32 cellular contexts compared by ENCODE assay signal in the genomic region with DNA sequence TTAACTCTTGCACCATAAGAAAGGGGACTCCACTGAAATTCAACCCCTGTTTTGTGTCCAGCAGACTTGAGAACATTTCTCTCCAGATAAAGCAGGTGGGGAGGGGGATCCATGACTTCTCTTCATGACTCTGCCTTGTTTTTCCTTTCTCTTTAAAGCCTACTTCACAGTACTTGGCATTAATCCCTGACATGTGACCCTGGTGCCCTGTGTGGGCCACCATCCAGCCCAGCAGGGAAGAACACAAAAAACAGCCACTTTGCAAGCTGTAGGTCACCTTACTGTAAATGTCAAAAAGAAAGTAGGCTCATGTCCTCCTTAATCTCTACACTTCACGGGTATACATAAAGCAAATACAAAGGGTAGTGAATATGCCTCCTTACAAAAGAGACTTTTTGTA.
"Had no signal": no experiment of that assay in that cellular context is flagged by ENCODE, and none has a peak within 500 bp of the region (broad histone marks: within the 10 kb centered on the region; RNA-seq: fewer than 3 reads in every experiment).

No MANE protein-coding gene starts in this region.

- DNase-seq: Kasumi-1, MG63, NCI-H1048, NCI-H1092 treated with DMSO at 0.1 percent for 48 hours, NCI-H1105 treated with DMSO at 0.1 percent for 48 hours, NCI-H1417, NCI-H1436, NCI-H146, NCI-H1694, NCI-H187, NCI-H1930, NCI-H2029 treated with DMSO at 0.1 percent for 48 hours, NCI-H2081 treated with DMSO at 0.1 percent for 48 hours, NCI-H2107, NCI-H2171, NCI-H226, NCI-H446 treated with DMSO at 0.1 percent for 48 hours, NCI-H510A, NCI-H524, NCI-H526, NCI-H774, PC-9, SHP77, SIG-M5, SJCRH30, T-cell had no signal

- H3K4me3 ChIP-seq: MG63, PC-9, SJCRH30, SK-N-MC had no signal

- ATAC-seq: Panc1, Right ventricle myocardium inferior, SK-N-SH treated with all-trans-retinoic acid at 6 μM for 48 hours, T-cell had no signal

- H3K9me3 ChIP-seq: MG63, SJCRH30 had no signal

- H3K27ac ChIP-seq: PC-9, RWPE1, SJCRH30, SK-N-MC had no signal

- FAIRE-seq: RCC 7860 had no signal

- H3K36me3 ChIP-seq: MG63, SJCRH30 had no signal

- H3K4me2 ChIP-seq: PC-9 had no signal

- H3K27me3 ChIP-seq: MG63, SJCRH30 had no signal

- H2AFZ ChIP-seq: PC-9 had no signal
